ENCODE assay signal across 11 cellular contexts in the genomic region with DNA sequence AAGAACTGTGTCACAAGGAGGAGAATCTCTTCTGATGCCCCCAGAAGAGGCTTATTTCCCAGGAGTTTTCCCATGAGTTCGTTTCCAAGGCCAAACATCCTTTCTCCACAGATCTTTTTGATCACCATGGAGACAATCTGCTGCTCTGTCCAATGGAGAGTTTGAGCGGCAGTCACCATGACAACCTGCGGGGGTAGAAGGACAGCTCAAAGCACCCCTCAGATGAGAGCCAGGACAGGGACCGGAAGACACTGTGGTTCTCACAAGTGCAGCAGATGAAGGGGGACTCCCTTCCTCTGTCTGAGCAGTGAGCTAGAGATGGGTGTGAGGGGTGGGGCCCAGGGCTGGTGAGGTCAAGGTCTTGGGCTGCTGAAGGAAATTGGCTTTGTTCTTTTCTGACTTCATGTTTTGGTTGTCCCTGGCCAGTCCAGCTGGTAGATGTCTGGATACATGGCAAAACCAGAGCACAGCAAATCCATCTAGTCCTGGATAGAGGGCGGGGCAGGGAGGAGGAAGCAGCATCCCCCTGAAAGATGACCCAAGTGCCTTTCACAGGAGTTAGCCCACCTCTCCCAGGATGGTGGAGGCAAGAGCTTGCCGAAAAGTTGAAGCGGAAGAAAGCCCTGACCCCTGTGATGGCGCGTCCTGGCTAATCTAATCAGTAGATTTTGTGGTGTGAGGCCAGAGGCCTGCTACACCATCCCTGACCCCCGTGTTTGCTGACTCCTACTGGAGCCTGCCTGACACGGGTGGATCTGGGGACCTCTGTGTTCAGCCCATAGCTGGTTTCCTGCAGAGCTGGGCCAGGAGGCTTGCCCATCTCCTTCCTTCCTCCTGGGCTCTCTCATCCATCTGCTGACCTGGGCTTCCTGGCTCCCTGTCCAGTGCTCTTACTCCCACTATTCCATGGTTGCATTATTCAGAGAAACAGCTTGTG. TPM values are rescaled to one million over a fixed set of nuclear protein-coding genes. Genes with fewer than 3 reads are reported as not detected.
DNase-seq lines count a peak whose midpoint lies in the region; ATAC-seq and TF ChIP-seq lines count a peak whose summit lies in the region.
"Had no signal": no experiment of that assay in that cellular context is flagged by ENCODE, and none has a peak within 500 bp of the region (broad histone marks: within the 10 kb centered on the region; RNA-seq: fewer than 3 reads in every experiment).

No MANE protein-coding gene starts in this region.

- H3K27ac ChIP-seq in endodermal cell (ENCODE audit: low read depth, low read length) (peak overlapping the region; percentile 34), prostate gland (no peak overlapping the region)

- H3K4me3 Mint-ChIP-seq in endodermal cell: no peak overlapping the region

- H3K4me1 ChIP-seq in endodermal cell (ENCODE audit: control insufficient read depth, insufficient read depth, low read length): peaks cover 5% of the 10 kb centered on the region
- H3K4me1 ChIP-seq in prostate gland (replicated peaks): no peaks in the 10 kb centered on the region

- no peak overlapping the region for H3K9ac ChIP-seq in endodermal cell (ENCODE audit: extremely low read depth, low read length, poor library complexity, severe bottlenecking)

- H3K27me3 ChIP-seq in endodermal cell (ENCODE audit: control insufficient read depth, insufficient read depth, low read length, poor library complexity, severe bottlenecking) (no peaks in the 10 kb centered on the region), prostate gland (replicated peaks; ENCODE audit: insufficient read depth) (no peaks in the 10 kb centered on the region)

- H3K27ac Mint-ChIP-seq in endodermal cell: no peak overlapping the region

- no peaks in the 10 kb centered on the region for H3K9me3 ChIP-seq in endodermal cell (ENCODE audit: control insufficient read depth, low read length)
- no peaks in the 10 kb centered on the region for H3K9me3 ChIP-seq in prostate gland

- peaks cover 17% of the 10 kb centered on the region for H3K4me1 Mint-ChIP-seq in endodermal cell

- DNase-seq in NK-92 treated with Interleukin-12 subunit alpha and Interleukin-12 subunit beta, amount 100 ng/mL, for 24 hours (lab: John Stamatoyannopoulos, UW): peak; percentile 59
- no peak for DNase-seq in NK-92 (lab: John Stamatoyannopoulos, UW; ENCODE audit: unreplicated experiment)
- DNase-seq in endodermal cell: no peak
- DNase-seq in stimulated activated CD8-positive, alpha-beta memory T cell treated with anti-CD3 and anti-CD28 coated beads, Interleukin-7, amount 100 ng/mL, for 4 hours (ENCODE audit: low read depth in 2 of 2): peak; percentile 7 to 23
- no peak for DNase-seq in prostate gland (ENCODE audit: low spot score)
- DNase-seq in D341Med (ENCODE audit: low spot score): no peak
- DNase-seq: erythroblast, SHP77, substantia nigra had no signal

- H3K9me3 Mint-ChIP-seq in endodermal cell: peaks cover 4% of the 10 kb centered on the region

- WGBS in endodermal cell (ENCODE audit: insufficient coverage in 1 of 2, insufficient read length in 1 of 2), 2 experiments: 77 to 81% methylated on average over 3 to 11 of the region's 11 CpGs
- WGBS in prostate gland: 86% methylated on average over 11 of the region's 11 CpGs

- peaks cover 12% of the 10 kb centered on the region for H3K27me3 Mint-ChIP-seq in endodermal cell (ENCODE audit: insufficient read depth)

- H3K36me3 ChIP-seq in endodermal cell (ENCODE audit: control insufficient read depth, insufficient read depth, low read length) (no peaks in the 10 kb centered on the region), prostate gland (no peaks in the 10 kb centered on the region)

- no peaks in the 10 kb centered on the region for H3K36me3 Mint-ChIP-seq in endodermal cell (ENCODE audit: low read depth)

- intact Hi-C loops in prostate gland (cut with DNase I): no loop called here

- no peak for TF ChIP-seq CTCF in endodermal cell (conservative IDR thresholded peaks at IDR 0.05)
- no peak for TF ChIP-seq CTCF in prostate gland (IDR thresholded peaks at IDR 0.05)

- no peak overlapping the region for H3K4me3 ChIP-seq in endodermal cell (ENCODE audit: low read length)
- no peak overlapping the region for H3K4me3 ChIP-seq in prostate gland

- ATAC-seq in HG03378 (IDR thresholded peaks at IDR 0.05; ENCODE audit: unreplicated experiment) (peak; percentile 80), HG03521 (IDR thresholded peaks at IDR 0.05; ENCODE audit: unreplicated experiment) (no peak)

- TF ChIP-seq POLR2A in prostate gland (IDR thresholded peaks at IDR 0.05): no peak

RNA-seq across cellular contexts. Expression of gene DHRS2, which starts 24.4 kb away (rescaled TPM):
- total RNA-seq in endodermal cell (1 to 10 TPM in 1 of 2 donors, under 1 TPM in 1; 0.66 to 1.2 TPM), prostate gland (1 to 10 TPM; 1.2 to 5.9 TPM)
- polyA plus RNA-seq in endodermal cell (2013, experiment 1 of 2): 1.4 TPM
- 1.1 TPM for polyA plus RNA-seq in endodermal cell (2013, experiment 2 of 2)

Comparison
In these comparisons a context has a peak if more than half of its experiments do, and no peak if none do; other contexts are left out.
1. DNase-seq: peak in NK-92 treated with Interleukin-12 subunit alpha and Interleukin-12 subunit beta, amount 100 ng/mL, for 24 hours (single experiment) and stimulated activated CD8-positive, alpha-beta memory T cell treated with anti-CD3 and anti-CD28 coated beads, Interleukin-7, amount 100 ng/mL, for 4 hours (2 of 2); none in NK-92 (single experiment), endodermal cell (single experiment), prostate gland (single experiment) and D341Med (single experiment).